In the genomic region with DNA sequence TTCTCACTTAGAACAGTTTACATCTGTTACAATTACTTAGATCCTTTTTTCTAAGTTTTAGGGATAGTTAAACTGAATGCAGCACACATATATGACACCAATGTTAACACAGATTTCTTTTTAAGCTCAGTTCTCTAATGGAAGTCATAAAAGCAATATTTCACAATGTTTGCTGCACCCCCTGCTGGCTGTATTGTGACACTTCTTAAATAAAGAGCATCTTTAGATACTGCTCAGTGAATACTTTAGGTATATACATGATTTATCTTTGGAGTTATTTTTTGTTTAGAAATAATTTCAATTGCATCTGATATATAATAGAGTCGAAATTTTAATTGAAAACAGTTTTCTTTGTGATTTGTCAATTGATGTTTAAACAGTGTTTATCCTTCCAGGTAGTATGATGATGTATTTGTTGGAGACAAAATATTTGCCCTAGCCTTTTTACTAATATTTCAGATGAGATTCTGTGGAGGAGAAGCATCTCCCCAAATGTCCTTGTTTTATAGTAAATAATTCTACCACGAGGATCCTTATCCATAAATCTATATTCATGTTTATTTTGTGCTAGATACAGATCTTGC, we compare ENCODE assay signal across 8 cellular contexts.
DNase-seq lines count a peak whose midpoint lies in the region; ATAC-seq and TF ChIP-seq lines count a peak whose summit lies in the region.

No MANE protein-coding gene starts in this region.

- H3K36me3 ChIP-seq in kidney epithelial cell (ENCODE audit: control insufficient read depth, insufficient read depth, low read length), result no peaks in the 10 kb centered on the region

- in situ Hi-C loops in astrocyte of the cerebellum (cut with HindIII; ENCODE audit: low sequenced_read_pairs), result no loop called here

- DNase-seq in COR-L47 (lab: John Stamatoyannopoulos, UW) (peak; percentile 50), SHP77 (lab: John Stamatoyannopoulos, UW) (peak; percentile 39 to 45), astrocyte of the cerebellum (ENCODE audit: low read depth) (peak; percentile 56), kidney epithelial cell (ENCODE audit: low read depth) (no peak), AG20443 (ENCODE audit: low spot score) (no peak)
- DNase-seq in stimulated activated CD8-positive, alpha-beta memory T cell treated with anti-CD3 and anti-CD28 coated beads, Interleukin-12 subunit alpha, Interleukin-12 subunit beta, amount 100 ng/mL, for 1 hour (ENCODE audit: low read depth), result peak; percentile 33

- TF ChIP-seq CTCF in LNCAP (IDR thresholded peaks at IDR 0.05), result peak; percentile 81
- TF ChIP-seq CTCF in astrocyte of the cerebellum (IDR thresholded peaks at IDR 0.05; ENCODE audit: low read depth, low read length, missing control alignments), result peak; percentile 57
- TF ChIP-seq CTCF in kidney epithelial cell (IDR thresholded peaks at IDR 0.05; ENCODE audit: insufficient read depth, low read length, poor library complexity, severe bottlenecking), result peak; percentile 56

- H3K4me3 ChIP-seq in astrocyte of the cerebellum (ENCODE audit: low read depth, low read length) (no peak overlapping the region), kidney epithelial cell (ENCODE audit: low read depth, low read length) (no peak overlapping the region)

- H3K27me3 ChIP-seq in kidney epithelial cell (ENCODE audit: control insufficient read depth, insufficient read depth, low read length), result no peaks in the 10 kb centered on the region

- peak; percentile 63 for ATAC-seq in GM19351 (IDR thresholded peaks at IDR 0.05; ENCODE audit: unreplicated experiment)

Comparison
In these comparisons a context has a peak if more than half of its experiments do, and no peak if none do; other contexts are left out.
1. DNase-seq: peak in COR-L47 (single experiment), SHP77 (2 of 2), astrocyte of the cerebellum (single experiment) and stimulated activated CD8-positive, alpha-beta memory T cell treated with anti-CD3 and anti-CD28 coated beads, Interleukin-12 subunit alpha, Interleukin-12 subunit beta, amount 100 ng/mL, for 1 hour (single experiment); none in kidney epithelial cell (single experiment) and AG20443 (single experiment).
2. Peak in every context shown above with its lines, with median percentiles within 50 percentile points of each other: CTCF ChIP-seq.